ENCODE assay signal across 8 cellular contexts in the genomic region with DNA sequence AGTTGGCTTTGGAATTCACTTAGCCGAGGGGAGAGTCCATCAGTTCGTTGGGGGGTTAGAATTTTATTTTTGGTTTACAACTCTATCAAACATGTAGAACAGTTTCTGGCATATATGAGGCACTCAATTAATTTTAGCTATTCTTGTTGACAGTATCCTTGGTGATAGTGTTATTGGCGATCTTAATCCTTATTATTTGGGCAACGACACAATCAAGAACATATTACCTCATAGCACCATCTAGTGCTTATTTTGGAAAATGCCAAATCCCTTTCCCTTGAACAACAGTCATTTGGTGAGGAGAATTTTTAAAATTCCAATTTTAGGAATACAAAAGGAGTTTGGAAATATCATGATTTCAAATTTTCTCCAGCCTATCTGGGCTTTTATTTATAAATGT. TPM values are rescaled to one million over a fixed set of nuclear protein-coding genes. Genes with fewer than 3 reads are reported as not detected.
DNase-seq lines count a peak whose midpoint lies in the region; ATAC-seq, FAIRE-seq and TF ChIP-seq lines count a peak whose summit lies in the region.

No MANE protein-coding gene starts in this region.

- H3K4me3 Mint-ChIP-seq in H9, result no peak overlapping the region
- H3K4me3 Mint-ChIP-seq in astrocyte (ENCODE audit: unreplicated experiment), result no peak overlapping the region

- H2BK120ac ChIP-seq in H9 (ENCODE audit: low read depth, low read length, poor library complexity, severe bottlenecking), result no peak overlapping the region

- H2AFZ ChIP-seq in H9 (ENCODE audit: low read length) (no peak overlapping the region), astrocyte (ENCODE audit: low read depth, low read length) (no peak overlapping the region)

- H2BK15ac ChIP-seq in H9 (ENCODE audit: low read depth, low read length), result no peak overlapping the region

- ATAC-seq in right lobe of liver, result peak; percentile 58 to 68 (median 60)
- ATAC-seq in GM21619 (IDR thresholded peaks at IDR 0.05; ENCODE audit: unreplicated experiment), result no peak
- no peak for ATAC-seq in HG02571 (IDR thresholded peaks at IDR 0.05; ENCODE audit: unreplicated experiment)
- ATAC-seq in HG03159 (IDR thresholded peaks at IDR 0.05; ENCODE audit: unreplicated experiment), result no peak

- no peaks in the 10 kb centered on the region; a peak in 2 of 7 replicates for H3K36me3 Mint-ChIP-seq in H9 (ENCODE audit: insufficient read depth in 1 of 3, low read depth in 3 of 3)
- no peaks in the 10 kb centered on the region for H3K36me3 Mint-ChIP-seq in astrocyte (ENCODE audit: low read depth, unreplicated experiment)

- no peak overlapping the region for H3K4me2 ChIP-seq in H9 (ENCODE audit: insufficient read depth, insufficient read length, low read length)
- no peak overlapping the region for H3K4me2 ChIP-seq in astrocyte (ENCODE audit: low read length)

- H3K79me2 ChIP-seq in H9 (ENCODE audit: insufficient read depth, low read length), result no peaks in the 10 kb centered on the region
- no peaks in the 10 kb centered on the region for H3K79me2 ChIP-seq in astrocyte (ENCODE audit: insufficient read depth, low read length)

- no peak overlapping the region for H3K4ac ChIP-seq in H9 (ENCODE audit: low read depth, low read length)

- no peaks in the 10 kb centered on the region for H3K79me1 ChIP-seq in H9 (ENCODE audit: insufficient read depth, low read depth, low read length, poor library complexity, severe bottlenecking)

- no peaks in the 10 kb centered on the region for H3K4me1 ChIP-seq in H9 (ENCODE audit: insufficient read depth, low read length)
- no peaks in the 10 kb centered on the region for H3K4me1 ChIP-seq in astrocyte (ENCODE audit: insufficient read depth, low read length)
- H3K4me1 ChIP-seq in right lobe of liver, result no peaks in the 10 kb centered on the region

- peak; percentile 97 for FAIRE-seq in astrocyte (lab: Jason Lieb, UNC)

- H4K20me1 ChIP-seq in H9 (ENCODE audit: control insufficient read depth, insufficient read depth, insufficient read length) (no peaks in the 10 kb centered on the region), astrocyte (ENCODE audit: insufficient read depth, low read length) (no peaks in the 10 kb centered on the region)

- H3K56ac ChIP-seq in H9 (ENCODE audit: insufficient read length, low read depth, low read length), result no peak overlapping the region

- WGBS in H9 (ENCODE audit: extremely low coverage, insufficient read length, low lambda C conversion rate), result no CpG with 5 or more reads among the region's 4 CpGs
- WGBS in right lobe of liver (ENCODE audit: insufficient coverage, low coverage, low lambda C conversion rate, missing lambda C conversion rate), result 30% methylated on average over 4 of the region's 4 CpGs

- DNase-seq in AG20443 (ENCODE audit: low spot score), result peak; percentile 33
- no peak for DNase-seq in H9
- DNase-seq in astrocyte (ENCODE audit: low read depth), result no peak
- DNase-seq in right lobe of liver, result no peak
- DNase-seq in T1000 (lab: John Stamatoyannopoulos, UW), result no peak

- no peak overlapping the region for H3K14ac ChIP-seq in H9 (ENCODE audit: insufficient read depth, low read length)

- H4K5ac ChIP-seq in H9 (ENCODE audit: insufficient read length, low read depth, low read length), result no peak overlapping the region

- no peak overlapping the region for H2BK20ac ChIP-seq in H9 (ENCODE audit: low read depth, low read length, poor library complexity, severe bottlenecking)

- no peak overlapping the region for H2BK5ac ChIP-seq in H9 (ENCODE audit: insufficient read length, low read length)

- H3K4me1 Mint-ChIP-seq in H9 (peaks cover 4 to 8% of the 10 kb centered on the region in 2 experiments), astrocyte (ENCODE audit: low read depth, unreplicated experiment) (no peaks in the 10 kb centered on the region)

- no peak overlapping the region for H2BK12ac ChIP-seq in H9 (ENCODE audit: insufficient read length, low read depth, low read length)

- H3K18ac ChIP-seq in H9 (ENCODE audit: insufficient read length, low read depth, low read length), result no peak overlapping the region

- H3T11ph ChIP-seq in H9 (ENCODE audit: low read length), result no peak overlapping the region

- H4K91ac ChIP-seq in H9 (ENCODE audit: insufficient read length, low read depth, low read length), result no peak overlapping the region

- H3K9ac ChIP-seq in H9 (ENCODE audit: extremely low read depth, insufficient read length, low read length) (no peak overlapping the region), astrocyte (ENCODE audit: low read length) (no peak overlapping the region)

- TF ChIP-seq CTCF in H9 (conservative IDR thresholded peaks at IDR 0.05), result peak; percentile 60
- TF ChIP-seq CTCF in astrocyte (IDR thresholded peaks at IDR 0.05; ENCODE audit: insufficient read depth, low read depth, low read length), result peak; percentile 41
- peak; percentile 41 to 61 (median 52) for TF ChIP-seq CTCF in right lobe of liver (IDR thresholded peaks at IDR 0.05)

- no peaks in the 10 kb centered on the region for H3K23me2 ChIP-seq in H9 (ENCODE audit: insufficient read length, low read depth, low read length, poor library complexity, severe bottlenecking)

- TF ChIP-seq POLR2A in right lobe of liver (IDR thresholded peaks at IDR 0.05), result no peak

- H3K27me3 ChIP-seq in H9 (ENCODE audit: insufficient read depth, low read length), result no peaks in the 10 kb centered on the region
- no peaks in the 10 kb centered on the region for H3K27me3 ChIP-seq in astrocyte (ENCODE audit: insufficient read depth, low read length)
- H3K27me3 ChIP-seq in right lobe of liver, result peaks cover 0 to 14% of the 10 kb centered on the region in 2 donors

- no peak overlapping the region for H3K23ac ChIP-seq in H9 (ENCODE audit: insufficient read length, low read depth, low read length)

- no peak overlapping the region for H4K8ac ChIP-seq in H9 (replicated peaks; ENCODE audit: insufficient read length, low read depth, low read length)

- intact Hi-C loops in right lobe of liver (cut with DNase I), result no loop called here

- no peak overlapping the region for H3K27ac ChIP-seq in H9 (ENCODE audit: insufficient read length, low read depth, low read length)
- H3K27ac ChIP-seq in astrocyte (ENCODE audit: low read depth, low read length), result no peak overlapping the region
- H3K27ac ChIP-seq in right lobe of liver, result no peak overlapping the region

- peaks cover 9% of the 10 kb centered on the region for H3K9me3 ChIP-seq in H9 (ENCODE audit: control insufficient read depth, low read depth, low read length)
- H3K9me3 ChIP-seq in astrocyte (ENCODE audit: insufficient read depth, low read depth, low read length), result no peaks in the 10 kb centered on the region
- H3K9me3 ChIP-seq in right lobe of liver, result no peaks in the 10 kb centered on the region

- no peak overlapping the region for H2AK5ac ChIP-seq in H9 (ENCODE audit: insufficient read length, low read length)

- peaks cover 62 to 74% of the 10 kb centered on the region in 2 experiments for H3K9me3 Mint-ChIP-seq in H9
- no peaks in the 10 kb centered on the region for H3K9me3 Mint-ChIP-seq in astrocyte (ENCODE audit: unreplicated experiment)

- H3K36me3 ChIP-seq in astrocyte (ENCODE audit: insufficient read depth, low read length) (no peaks in the 10 kb centered on the region), right lobe of liver (no peaks in the 10 kb centered on the region)

- H3K4me3 ChIP-seq in astrocyte (ENCODE audit: insufficient read depth, low read depth, low read length), result no peak overlapping the region
- no peak overlapping the region for H3K4me3 ChIP-seq in right lobe of liver

- H3K27ac Mint-ChIP-seq in H9 (peak overlapping the region in 1 of 3 experiments; percentile 32; a peak in 1 of 7 replicates), astrocyte (ENCODE audit: unreplicated experiment) (no peak overlapping the region)

- no peaks in the 10 kb centered on the region for H3K27me3 Mint-ChIP-seq in H9 (ENCODE audit: low read depth)
- peaks cover 12% of the 10 kb centered on the region for H3K27me3 Mint-ChIP-seq in astrocyte (ENCODE audit: low read depth, unreplicated experiment)

RNA-seq across cellular contexts. Expression of gene PGRMC1, which starts 17.9 kb away (rescaled TPM):
- total RNA-seq in H9 (2021), result 133 TPM in 2 replicates
- 118 and 120 TPM in 2 replicates for total RNA-seq in astrocyte
- 100 to 1,000 TPM; 182 to 455 (median 239) TPM for total RNA-seq in right lobe of liver

Comparison
In these comparisons a context has a peak if more than half of its experiments do, and no peak if none do; other contexts are left out.
1. ATAC-seq: peak in right lobe of liver (4 of 4); none in GM21619 (single experiment), HG02571 (single experiment) and HG03159 (single experiment).
2. Peak in every context shown above with its lines, with median percentiles within 50 percentile points of each other: CTCF ChIP-seq.